ENCODE assay signal across 11 cellular contexts in the genomic region with DNA sequence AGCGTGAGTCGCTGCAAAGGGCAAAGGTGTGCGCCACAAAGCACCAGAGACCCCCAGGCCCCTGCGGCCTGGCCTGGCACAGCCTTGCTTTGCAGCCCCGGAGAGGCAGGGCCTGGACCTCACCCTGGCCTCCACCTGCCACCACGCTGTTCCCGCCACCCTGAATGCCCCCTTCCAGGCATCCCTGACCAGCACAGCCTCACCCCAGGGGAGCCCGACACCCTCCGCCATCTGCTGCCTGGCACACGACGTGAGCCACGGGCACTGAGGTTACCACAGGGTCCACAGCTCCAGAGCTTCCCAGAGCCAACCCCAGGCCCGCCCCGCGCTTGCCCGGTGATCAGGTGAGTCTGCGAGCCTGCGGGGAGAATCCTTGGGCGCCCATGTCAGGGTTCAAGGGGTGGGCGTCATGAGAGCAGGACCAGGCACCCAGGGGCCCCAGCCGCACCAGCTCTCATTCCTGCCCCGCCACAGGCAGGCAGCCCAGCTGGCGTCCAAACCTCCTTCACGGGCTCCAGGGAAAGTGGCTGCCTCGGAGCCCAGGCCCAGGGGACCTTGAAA.
DNase-seq lines count a peak whose midpoint lies in the region; ATAC-seq and TF ChIP-seq lines count a peak whose summit lies in the region.
"Had no signal": no experiment of that assay in that cellular context is flagged by ENCODE, and none has a peak within 500 bp of the region (broad histone marks: within the 10 kb centered on the region; RNA-seq: fewer than 3 reads in every experiment).

No MANE protein-coding gene starts in this region.

- POLR2A ChIA-PET in HCT116 (lab: Charles Lee), result no interaction called here

- H3K27ac ChIP-seq in BLaER1 treated with 17β-estradiol and CSF1 and Interleukin-3, amounts not matched to agents 10 nM and 100 nM, result peak overlapping the region in 7 of 11 experiments; percentile 58 to 85 (median 75); a peak in 12 of 22 replicates
- H3K27ac ChIP-seq in HCT116 (ENCODE audit: low read depth, low read length) (peak overlapping the region; percentile 82), colonic mucosa (no peak overlapping the region), ovary (no peak overlapping the region)
- H3K27ac ChIP-seq: WERI-Rb-1 had no signal

- peak; percentile 6; the same call in 1 of the 2 replicates for ATAC-seq in HCT116
- ATAC-seq in HG03196 (IDR thresholded peaks at IDR 0.05; ENCODE audit: unreplicated experiment), result no peak

- H3K9me3 ChIP-seq in BLaER1 treated with 17β-estradiol and CSF1 and Interleukin-3, amounts not matched to agents 10 nM and 100 nM (replicated peaks in 1 of 11), result peaks cover 0 to 26% (median 14%) of the 10 kb centered on the region in 11 experiments; a peak in 17 of 22 replicates
- H3K9me3 ChIP-seq in HCT116 (ENCODE audit: control insufficient read depth in 1 of 2, insufficient read depth in 1 of 2, low read depth in 1 of 2, low read length in 2 of 2), result no peaks in the 10 kb centered on the region
- no peaks in the 10 kb centered on the region for H3K9me3 ChIP-seq in colonic mucosa
- no peaks in the 10 kb centered on the region for H3K9me3 ChIP-seq in ovary

- RAD21 ChIA-PET in HCT116 (lab: Charles Lee; ENCODE audit: low non-redundant PET in 1 of 2, low total read pairs in 2 of 2, uncharacterized antibody in 2 of 2, unreplicated experiment in 2 of 2), result no interaction called here

- H3K4me3 ChIP-seq in BLaER1 treated with 17β-estradiol and CSF1 and Interleukin-3, amounts not matched to agents 10 nM and 100 nM, result peak overlapping the region; percentile 65 to 82 (median 76)
- H3K4me3 ChIP-seq in HCT116 (replicated peaks in 1 of 2; ENCODE audit: low read depth in 1 of 2, low read length in 2 of 2) (peak overlapping the region; percentile 78 to 79), colonic mucosa (peak overlapping the region; percentile 44), ovary (peak overlapping the region; percentile 22)

- WGBS in ovary, 3 donors, result 88 to 91% (median 89%) methylated on average over 20 to 25 of the region's 25 CpGs

- peaks cover 0 to 51% (median 0%) of the 10 kb centered on the region in 11 experiments; a peak in 6 of 22 replicates for H4K20me1 ChIP-seq in BLaER1 treated with 17β-estradiol and CSF1 and Interleukin-3, amounts not matched to agents 10 nM and 100 nM
- H4K20me1 ChIP-seq in HCT116 (ENCODE audit: insufficient read depth), result no peaks in the 10 kb centered on the region

- no peak for TF ChIP-seq POLR2A in HCT116 (IDR thresholded peaks at IDR 0.05; ENCODE audit: borderline replicate concordance, extremely low read depth, insufficient read depth, insufficient read length)
- no peak for TF ChIP-seq POLR2A in ovary (IDR thresholded peaks at IDR 0.05)

- TF ChIP-seq CTCF in HCT116 (IDR thresholded peaks at IDR 0.05 in 2 of 3, conservative IDR thresholded peaks at IDR 0.05 in 1 of 3; ENCODE audit: borderline replicate concordance in 1 of 3, insufficient read depth in 1 of 3, low read depth in 2 of 3, low read length in 2 of 3), result no peak
- TF ChIP-seq CTCF in colonic mucosa (IDR thresholded peaks at IDR 0.05), result no peak
- TF ChIP-seq CTCF in ovary (IDR thresholded peaks at IDR 0.05), result no peak

- intact Hi-C loops in HCT116 (cut with micrococcal nuclease) (no loop called here), colonic mucosa (cut with DNase I) (no loop called here), ovary (cut with DNase I) (loop anchor here in 2 of 4 donors (10.0 kb wide), 2 partner anchors 58 to 62 kb away; no protein-coding TSS in a partner anchor)

- H3K4me1 ChIP-seq in BLaER1 treated with 17β-estradiol and CSF1 and Interleukin-3, amounts not matched to agents 10 nM and 100 nM, result peaks cover 37 to 74% (median 66%) of the 10 kb centered on the region in 10 experiments
- peaks cover 3 to 12% of the 10 kb centered on the region in 2 experiments; a peak in 3 of 4 replicates for H3K4me1 ChIP-seq in HCT116 (ENCODE audit: control insufficient read depth in 1 of 2, insufficient read depth in 2 of 2, low read length in 2 of 2)
- no peaks in the 10 kb centered on the region for H3K4me1 ChIP-seq in colonic mucosa
- H3K4me1 ChIP-seq in ovary (ENCODE audit: insufficient read depth), result no peaks in the 10 kb centered on the region

- H3K4me2 ChIP-seq in BLaER1 treated with 17β-estradiol and CSF1 and Interleukin-3, amounts not matched to agents 10 nM and 100 nM, result peak overlapping the region; percentile 93 to 100 (median 99)
- peak overlapping the region; percentile 76 for H3K4me2 ChIP-seq in HCT116 (ENCODE audit: low read length)

- CTCF ChIA-PET in HCT116 (lab: Charles Lee), result no interaction called here

- H2AFZ ChIP-seq in HCT116 (ENCODE audit: low read depth, low read length, poor library complexity, severe bottlenecking), result no peak overlapping the region

- DNase-seq in HCT116 (ENCODE audit: low read depth, low spot score) (no peak), colonic mucosa (no peak), ovary (no peak), DMS153 treated with DMSO at 0.1 percent for 48 hours (lab: John Stamatoyannopoulos, UW; ENCODE audit: unreplicated experiment) (no peak), NCI-H2081 (lab: John Stamatoyannopoulos, UW) (no peak), superior temporal gyrus (ENCODE audit: extremely low spot score) (no peak)
- DNase-seq: mesenchymal stem cell, substantia nigra, WERI-Rb-1 had no signal

- H3K9ac ChIP-seq in BLaER1 treated with 17β-estradiol and CSF1 and Interleukin-3, amounts not matched to agents 10 nM and 100 nM, result peak overlapping the region in 10 of 11 experiments; percentile 51 to 81 (median 72); a peak in 20 of 22 replicates
- H3K9ac ChIP-seq in HCT116 (ENCODE audit: low read length), result peak overlapping the region; percentile 72
- no peak overlapping the region for H3K9ac ChIP-seq in colonic mucosa (ENCODE audit: low read depth in 2 of 2, low read length in 2 of 2)

- peaks cover 54% of the 10 kb centered on the region for H3K79me2 ChIP-seq in HCT116 (ENCODE audit: insufficient read depth, low read length)

- H3K27me3 ChIP-seq in BLaER1 treated with 17β-estradiol and CSF1 and Interleukin-3, amounts not matched to agents 10 nM and 100 nM, result no peaks in the 10 kb centered on the region
- no peaks in the 10 kb centered on the region for H3K27me3 ChIP-seq in HCT116 (ENCODE audit: insufficient read depth, low read length)
- H3K27me3 ChIP-seq in colonic mucosa, result no peaks in the 10 kb centered on the region
- H3K27me3 ChIP-seq in ovary, result no peaks in the 10 kb centered on the region

- BruUV-seq in HCT116 (replicated peaks; lab: Mats Ljungman, UMichigan), result no TSS peak

- no peak for TF ChIP-seq EP300 in ovary (IDR thresholded peaks at IDR 0.05)

- H3K36me3 ChIP-seq in BLaER1 treated with 17β-estradiol and CSF1 and Interleukin-3, amounts not matched to agents 10 nM and 100 nM, result peaks cover 11 to 52% (median 43%) of the 10 kb centered on the region in 11 experiments; a peak in 21 of 22 replicates
- peaks cover 0 to 9% of the 10 kb centered on the region in 2 experiments; a peak in 2 of 4 replicates for H3K36me3 ChIP-seq in HCT116 (ENCODE audit: control insufficient read depth in 1 of 2, insufficient read depth in 2 of 2, low read length in 2 of 2)
- H3K36me3 ChIP-seq in colonic mucosa, result no peaks in the 10 kb centered on the region
- no peaks in the 10 kb centered on the region for H3K36me3 ChIP-seq in ovary
- H3K36me3 ChIP-seq: WERI-Rb-1 had no signal

- no peak for TF ChIP-seq RAD21 in HCT116 (IDR thresholded peaks at IDR 0.05; ENCODE audit: low read depth)

- H3K9me2 ChIP-seq in HCT116 (ENCODE audit: insufficient read depth), result no peaks in the 10 kb centered on the region

TF ChIP-seq in HCT116, 20 proteins besides CTCF, POLR2A, EP300 and RAD21 (continues in another document):
- no peak for TF ChIP-seq ELF1 (IDR thresholded peaks at IDR 0.05; ENCODE audit: borderline replicate concordance, low read depth)
- no peak for TF ChIP-seq YY1 (IDR thresholded peaks at IDR 0.05; ENCODE audit: extremely low read depth, insufficient replicate concordance, low read depth, low read length)
- TF ChIP-seq SP1 (IDR thresholded peaks at IDR 0.05; ENCODE audit: low read depth), result no peak
- TF ChIP-seq EGR1 (IDR thresholded peaks at IDR 0.05; ENCODE audit: low read depth), result no peak
- no peak for TF ChIP-seq FOSL1 (IDR thresholded peaks at IDR 0.05; ENCODE audit: low read depth)
- TF ChIP-seq, protein P1, sequence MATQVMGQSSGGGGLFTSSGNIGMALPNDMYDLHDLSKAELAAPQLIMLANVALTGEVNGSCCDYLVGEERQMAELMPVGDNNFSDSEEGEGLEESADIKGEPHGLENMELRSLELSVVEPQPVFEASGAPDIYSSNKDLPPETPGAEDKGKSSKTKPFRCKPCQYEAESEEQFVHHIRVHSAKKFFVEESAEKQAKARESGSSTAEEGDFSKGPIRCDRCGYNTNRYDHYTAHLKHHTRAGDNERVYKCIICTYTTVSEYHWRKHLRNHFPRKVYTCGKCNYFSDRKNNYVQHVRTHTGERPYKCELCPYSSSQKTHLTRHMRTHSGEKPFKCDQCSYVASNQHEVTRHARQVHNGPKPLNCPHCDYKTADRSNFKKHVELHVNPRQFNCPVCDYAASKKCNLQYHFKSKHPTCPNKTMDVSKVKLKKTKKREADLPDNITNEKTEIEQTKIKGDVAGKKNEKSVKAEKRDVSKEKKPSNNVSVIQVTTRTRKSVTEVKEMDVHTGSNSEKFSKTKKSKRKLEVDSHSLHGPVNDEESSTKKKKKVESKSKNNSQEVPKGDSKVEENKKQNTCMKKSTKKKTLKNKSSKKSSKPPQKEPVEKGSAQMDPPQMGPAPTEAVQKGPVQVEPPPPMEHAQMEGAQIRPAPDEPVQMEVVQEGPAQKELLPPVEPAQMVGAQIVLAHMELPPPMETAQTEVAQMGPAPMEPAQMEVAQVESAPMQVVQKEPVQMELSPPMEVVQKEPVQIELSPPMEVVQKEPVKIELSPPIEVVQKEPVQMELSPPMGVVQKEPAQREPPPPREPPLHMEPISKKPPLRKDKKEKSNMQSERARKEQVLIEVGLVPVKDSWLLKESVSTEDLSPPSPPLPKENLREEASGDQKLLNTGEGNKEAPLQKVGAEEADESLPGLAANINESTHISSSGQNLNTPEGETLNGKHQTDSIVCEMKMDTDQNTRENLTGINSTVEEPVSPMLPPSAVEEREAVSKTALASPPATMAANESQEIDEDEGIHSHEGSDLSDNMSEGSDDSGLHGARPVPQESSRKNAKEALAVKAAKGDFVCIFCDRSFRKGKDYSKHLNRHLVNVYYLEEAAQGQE (IDR thresholded peaks at IDR 0.05; ENCODE audit: low read depth), result no peak
- TF ChIP-seq ATF3 (IDR thresholded peaks at IDR 0.05), result no peak
- no peak for TF ChIP-seq TCF7L2 (IDR thresholded peaks at IDR 0.05; ENCODE audit: borderline replicate concordance, extremely low read depth, insufficient read depth, insufficient read length)
- no peak for TF ChIP-seq CBX3 (IDR thresholded peaks at IDR 0.05; ENCODE audit: low read depth)
- no peak for TF ChIP-seq SRF (IDR thresholded peaks at IDR 0.05; ENCODE audit: low read depth)
- no peak for TF ChIP-seq POLR2AphosphoS5 (IDR thresholded peaks at IDR 0.05; ENCODE audit: low read depth, low read length)
- TF ChIP-seq ZNF274 (IDR thresholded peaks at IDR 0.05; ENCODE audit: low read depth, low read length), result no peak

Comparison
In these comparisons a context has a peak if more than half of its experiments do, and no peak if none do; other contexts are left out.
1. H3K27ac ChIP-seq: peak in BLaER1 treated with 17β-estradiol and CSF1 and Interleukin-3, amounts not matched to agents 10 nM and 100 nM (7 of 11) and HCT116 (single experiment); none in colonic mucosa (single experiment) and ovary (0 of 2).
2. H3K4me3 ChIP-seq: peak in every context shown above with its lines; median percentile 78 in HCT116; 76 in BLaER1 treated with 17β-estradiol and CSF1 and Interleukin-3, amounts not matched to agents 10 nM and 100 nM; 44 in colonic mucosa; 22 in ovary.
3. H3K9ac ChIP-seq: peak in BLaER1 treated with 17β-estradiol and CSF1 and Interleukin-3, amounts not matched to agents 10 nM and 100 nM (10 of 11) and HCT116 (single experiment); none in colonic mucosa (0 of 2).